Comparison of ENCODE assay signal across 8 cellular contexts in the genomic region with DNA sequence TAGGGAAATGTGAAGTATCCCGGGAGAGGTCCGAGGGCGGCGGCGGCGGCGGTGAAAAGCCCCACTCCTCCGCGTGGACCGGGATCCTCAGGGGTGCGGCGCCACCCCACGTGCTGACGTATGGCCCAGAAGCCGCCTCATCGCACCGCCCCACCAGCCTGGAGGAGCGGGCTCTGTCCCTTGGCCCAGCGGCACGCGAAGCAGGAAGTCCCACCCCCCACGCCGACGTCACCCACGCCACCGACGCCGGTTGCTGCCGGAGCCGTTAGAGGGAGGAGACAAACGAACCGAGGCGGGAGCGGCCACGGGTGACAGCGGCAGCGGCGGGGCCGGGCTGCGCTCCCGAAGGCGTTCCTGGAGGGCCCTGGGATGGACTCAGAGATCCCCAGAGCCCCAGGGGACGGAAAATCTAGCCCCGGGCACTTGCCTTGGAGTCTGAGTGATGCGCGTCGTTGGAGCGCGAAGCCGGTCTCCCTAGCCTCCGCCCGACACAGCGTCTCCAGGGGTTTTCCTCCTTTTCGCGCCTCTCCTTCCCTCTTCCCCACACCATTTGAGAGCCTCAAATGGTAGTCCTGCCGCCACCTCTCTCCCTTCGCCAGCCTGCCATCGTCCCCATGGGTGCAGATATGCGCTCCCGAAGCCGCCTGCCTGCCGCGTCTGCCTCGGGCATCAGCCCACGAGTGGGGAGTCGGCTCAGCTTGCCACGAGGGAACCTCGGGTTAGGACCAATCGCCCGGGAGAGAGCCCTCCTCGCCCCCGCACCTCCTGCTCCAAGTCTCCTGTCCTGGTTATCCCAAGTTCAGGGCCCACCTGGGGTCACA. TPM values are rescaled to one million over a fixed set of nuclear protein-coding genes. Genes with fewer than 3 reads are reported as not detected.
DNase-seq lines count a peak whose midpoint lies in the region; ATAC-seq and TF ChIP-seq lines count a peak whose summit lies in the region.

A gene with protein sequence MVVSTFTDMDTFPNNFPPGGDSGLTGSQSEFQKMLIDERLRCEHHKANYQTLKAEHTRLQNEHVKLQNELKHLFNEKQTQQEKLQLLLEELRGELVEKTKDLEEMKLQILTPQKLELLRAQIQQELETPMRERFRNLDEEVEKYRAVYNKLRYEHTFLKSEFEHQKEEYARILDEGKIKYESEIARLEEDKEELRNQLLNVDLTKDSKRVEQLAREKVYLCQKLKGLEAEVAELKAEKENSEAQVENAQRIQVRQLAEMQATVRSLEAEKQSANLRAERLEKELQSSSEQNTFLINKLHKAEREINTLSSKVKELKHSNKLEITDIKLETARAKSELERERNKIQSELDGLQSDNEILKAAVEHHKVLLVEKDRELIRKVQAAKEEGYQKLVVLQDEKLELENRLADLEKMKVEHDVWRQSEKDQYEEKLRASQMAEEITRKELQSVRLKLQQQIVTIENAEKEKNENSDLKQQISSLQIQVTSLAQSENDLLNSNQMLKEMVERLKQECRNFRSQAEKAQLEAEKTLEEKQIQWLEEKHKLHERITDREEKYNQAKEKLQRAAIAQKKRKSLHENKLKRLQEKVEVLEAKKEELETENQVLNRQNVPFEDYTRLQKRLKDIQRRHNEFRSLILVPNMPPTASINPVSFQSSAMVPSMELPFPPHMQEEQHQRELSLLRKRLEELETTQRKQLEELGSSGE (minus strand): TSS at position 95 of the 821 bp plus-strand sequence. CDS start 47,377 bp downstream, outside the sequence.

- H3K27me3 Mint-ChIP-seq in nephron (ENCODE audit: low read depth) = no peaks in the 10 kb centered on the region
- H3K27me3 Mint-ChIP-seq in stimulated activated naive CD8-positive, alpha-beta T cell treated with anti-CD3 and anti-CD28 coated beads, Interleukin-15, Interleukin-2, amounts not matched to agents 100 ng/mL and 50 ng/mL, for 24 hours = peaks cover 16% of the 10 kb centered on the region

- H3K9me3 Mint-ChIP-seq in nephron = no peaks in the 10 kb centered on the region
- H3K9me3 Mint-ChIP-seq in stimulated activated naive CD8-positive, alpha-beta T cell treated with anti-CD3 and anti-CD28 coated beads, Interleukin-15, Interleukin-2, amounts not matched to agents 100 ng/mL and 50 ng/mL, for 24 hours = no peaks in the 10 kb centered on the region

- peak; percentile 93 for ATAC-seq in RWPE2 (ENCODE audit: low read depth)

- H3K36me3 Mint-ChIP-seq in nephron (ENCODE audit: low read depth) = peaks cover 16% of the 10 kb centered on the region
- H3K36me3 Mint-ChIP-seq in stimulated activated naive CD8-positive, alpha-beta T cell treated with anti-CD3 and anti-CD28 coated beads, Interleukin-15, Interleukin-2, amounts not matched to agents 100 ng/mL and 50 ng/mL, for 24 hours (ENCODE audit: low read depth) = peaks cover 30% of the 10 kb centered on the region

- H3K4me3 ChIP-seq in RWPE2 (ENCODE audit: severe bottlenecking) (peak within 1 kb of the TSS; percentile 60), fibroblast of pulmonary artery (replicated peaks; ENCODE audit: low read depth, low read length) (peak within 1 kb of the TSS; percentile 92)

- H3K27ac Mint-ChIP-seq in nephron = peak within 1 kb of the TSS; percentile 80 to 94 (median 85)
- peak within 1 kb of the TSS; percentile 97 for H3K27ac Mint-ChIP-seq in stimulated activated naive CD8-positive, alpha-beta T cell treated with anti-CD3 and anti-CD28 coated beads, Interleukin-15, Interleukin-2, amounts not matched to agents 100 ng/mL and 50 ng/mL, for 24 hours

- H3K4me1 ChIP-seq in RWPE2 (ENCODE audit: insufficient read depth, poor library complexity, severe bottlenecking) = peaks cover 3% of the 10 kb centered on the region

- no peaks in the 10 kb centered on the region for H3K27me3 ChIP-seq in RWPE2 (ENCODE audit: insufficient read depth, poor library complexity, severe bottlenecking)

- peak within 1 kb of the TSS; percentile 47 for H3K27ac ChIP-seq in RWPE2 (ENCODE audit: poor library complexity, severe bottlenecking)

- H3K9me3 ChIP-seq in RWPE2 (ENCODE audit: severe bottlenecking) = no peaks in the 10 kb centered on the region

- peaks cover 3% of the 10 kb centered on the region; the same call in 1 of the 2 replicates for H3K36me3 ChIP-seq in RWPE2 (ENCODE audit: low read depth)

- no peak for TF ChIP-seq CTCF in RWPE2 (IDR thresholded peaks at IDR 0.05; ENCODE audit: poor library complexity, severe bottlenecking)
- TF ChIP-seq CTCF in fibroblast of pulmonary artery (IDR thresholded peaks at IDR 0.05; ENCODE audit: low read length, missing control alignments) = no peak
- no peak for TF ChIP-seq CTCF in nephron (IDR thresholded peaks at IDR 0.05; ENCODE audit: unreplicated experiment in 3 of 3)

- peak within 1 kb of the TSS; percentile 96 for H3K4me3 Mint-ChIP-seq in nephron
- peak within 1 kb of the TSS; percentile 92 for H3K4me3 Mint-ChIP-seq in stimulated activated naive CD8-positive, alpha-beta T cell treated with anti-CD3 and anti-CD28 coated beads, Interleukin-15, Interleukin-2, amounts not matched to agents 100 ng/mL and 50 ng/mL, for 24 hours

- DNase-seq in EH (ENCODE audit: low read depth) = peak; percentile 94
- peak; percentile 93 for DNase-seq in H4 (ENCODE audit: low spot score)
- peak; percentile 96 for DNase-seq in LoVo (ENCODE audit: low spot score)
- DNase-seq in RWPE2 (ENCODE audit: low spot score) = peak; percentile 92
- DNase-seq in activated T-helper 9 cell treated with anti-CD3 and anti-CD28 coated beads, Interleukin-2, amount 50 U/mL, for 16 hours (ENCODE audit: low read depth) = peak; percentile 95
- DNase-seq in fibroblast of pulmonary artery (ENCODE audit: low read depth) = peak; percentile 92

- peaks cover 17% of the 10 kb centered on the region for H3K4me1 Mint-ChIP-seq in nephron
- peaks cover 40% of the 10 kb centered on the region for H3K4me1 Mint-ChIP-seq in stimulated activated naive CD8-positive, alpha-beta T cell treated with anti-CD3 and anti-CD28 coated beads, Interleukin-15, Interleukin-2, amounts not matched to agents 100 ng/mL and 50 ng/mL, for 24 hours (ENCODE audit: low read depth)

RNA-seq across cellular contexts. Expression of the gene that starts here (rescaled TPM):
- total RNA-seq in H4 (2014; rRNA removed; shearing (Covaris generic)) = 4.3 and 6.9 TPM in 2 replicates

Comparison
In these comparisons a context has a peak if more than half of its experiments do, and no peak if none do; other contexts are left out.
1. Peak in every context shown above with its lines: DNase-seq, ATAC-seq, H3K4me3 ChIP-seq and H3K27ac ChIP-seq.